2 cellular contexts compared by ENCODE assay signal in the genomic region with DNA sequence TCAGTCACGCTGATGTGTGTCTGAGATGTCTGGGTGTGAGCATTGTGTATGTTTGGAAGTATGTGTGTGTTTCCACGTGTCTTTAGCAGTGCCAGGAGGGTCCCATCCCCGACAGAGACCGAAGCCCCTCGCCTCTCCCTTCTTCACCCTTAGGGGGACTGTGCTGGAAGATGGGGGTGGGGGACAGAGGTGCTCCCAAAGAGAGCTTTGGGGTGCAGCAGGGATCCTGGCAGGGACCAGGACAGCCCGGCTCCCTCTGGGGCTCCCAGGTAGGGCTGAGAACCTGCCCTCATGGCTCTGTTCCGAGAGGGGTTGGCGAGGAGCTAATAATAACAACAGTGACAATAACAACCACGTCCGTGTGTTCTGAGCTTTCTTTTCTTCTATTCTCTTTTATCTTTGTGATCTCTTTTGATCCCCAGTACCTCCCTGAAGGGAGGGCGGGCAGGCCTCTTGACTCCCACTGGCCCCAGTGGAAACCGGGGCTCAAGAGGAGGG.
TF ChIP-seq lines count a peak whose summit lies in the region.

No MANE protein-coding gene starts in this region.

TF ChIP-seq in IMR-90, 13 proteins besides CTCF, POLR2A, EP300 and RAD21:
- TF ChIP-seq RFX5 (IDR thresholded peaks at IDR 0.05; ENCODE audit: low read depth, low read length), result no peak
- TF ChIP-seq MAZ (IDR thresholded peaks at IDR 0.05; ENCODE audit: borderline replicate concordance, low read depth, low read length), result no peak
- no peak for TF ChIP-seq SMC3 (IDR thresholded peaks at IDR 0.05; ENCODE audit: low read depth, low read length)
- TF ChIP-seq, protein P1, sequence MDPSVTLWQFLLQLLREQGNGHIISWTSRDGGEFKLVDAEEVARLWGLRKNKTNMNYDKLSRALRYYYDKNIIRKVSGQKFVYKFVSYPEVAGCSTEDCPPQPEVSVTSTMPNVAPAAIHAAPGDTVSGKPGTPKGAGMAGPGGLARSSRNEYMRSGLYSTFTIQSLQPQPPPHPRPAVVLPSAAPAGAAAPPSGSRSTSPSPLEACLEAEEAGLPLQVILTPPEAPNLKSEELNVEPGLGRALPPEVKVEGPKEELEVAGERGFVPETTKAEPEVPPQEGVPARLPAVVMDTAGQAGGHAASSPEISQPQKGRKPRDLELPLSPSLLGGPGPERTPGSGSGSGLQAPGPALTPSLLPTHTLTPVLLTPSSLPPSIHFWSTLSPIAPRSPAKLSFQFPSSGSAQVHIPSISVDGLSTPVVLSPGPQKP (IDR thresholded peaks at IDR 0.05; ENCODE audit: borderline replicate concordance, low read depth, low read length), result no peak
- TF ChIP-seq, protein P2, sequence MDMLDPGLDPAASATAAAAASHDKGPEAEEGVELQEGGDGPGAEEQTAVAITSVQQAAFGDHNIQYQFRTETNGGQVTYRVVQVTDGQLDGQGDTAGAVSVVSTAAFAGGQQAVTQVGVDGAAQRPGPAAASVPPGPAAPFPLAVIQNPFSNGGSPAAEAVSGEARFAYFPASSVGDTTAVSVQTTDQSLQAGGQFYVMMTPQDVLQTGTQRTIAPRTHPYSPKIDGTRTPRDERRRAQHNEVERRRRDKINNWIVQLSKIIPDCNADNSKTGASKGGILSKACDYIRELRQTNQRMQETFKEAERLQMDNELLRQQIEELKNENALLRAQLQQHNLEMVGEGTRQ (IDR thresholded peaks at IDR 0.05; ENCODE audit: low read depth, low read length), result no peak
- no peak for TF ChIP-seq CEBPB (IDR thresholded peaks at IDR 0.05; ENCODE audit: low read depth, low read length)
- no peak for TF ChIP-seq CHD1 (IDR thresholded peaks at IDR 0.05; ENCODE audit: low read depth, low read length)

TF ChIP-seq in H1, 55 proteins besides CTCF, POLR2A, EP300 and RAD21:
- TF ChIP-seq SIN3A (conservative IDR thresholded peaks at IDR 0.05 in 1 of 2, IDR thresholded peaks at IDR 0.05 in 1 of 2; ENCODE audit: low read depth in 1 of 2, low read length in 2 of 2) (no peak), GABPA (IDR thresholded peaks at IDR 0.05; ENCODE audit: borderline replicate concordance, insufficient read depth, low read length) (no peak), TAF1 (IDR thresholded peaks at IDR 0.05; ENCODE audit: low read depth, low read length) (no peak), CBX8 (IDR thresholded peaks at IDR 0.05; ENCODE audit: borderline replicate concordance, low read depth, low read length) (no peak), CTBP2 (IDR thresholded peaks at IDR 0.05; ENCODE audit: borderline replicate concordance, insufficient read depth, insufficient read length, low read length) (no peak)
TF ChIP-seq in H1: peak in this region for 0.
